ENCODE assay signal across 10 cellular contexts in the genomic region with DNA sequence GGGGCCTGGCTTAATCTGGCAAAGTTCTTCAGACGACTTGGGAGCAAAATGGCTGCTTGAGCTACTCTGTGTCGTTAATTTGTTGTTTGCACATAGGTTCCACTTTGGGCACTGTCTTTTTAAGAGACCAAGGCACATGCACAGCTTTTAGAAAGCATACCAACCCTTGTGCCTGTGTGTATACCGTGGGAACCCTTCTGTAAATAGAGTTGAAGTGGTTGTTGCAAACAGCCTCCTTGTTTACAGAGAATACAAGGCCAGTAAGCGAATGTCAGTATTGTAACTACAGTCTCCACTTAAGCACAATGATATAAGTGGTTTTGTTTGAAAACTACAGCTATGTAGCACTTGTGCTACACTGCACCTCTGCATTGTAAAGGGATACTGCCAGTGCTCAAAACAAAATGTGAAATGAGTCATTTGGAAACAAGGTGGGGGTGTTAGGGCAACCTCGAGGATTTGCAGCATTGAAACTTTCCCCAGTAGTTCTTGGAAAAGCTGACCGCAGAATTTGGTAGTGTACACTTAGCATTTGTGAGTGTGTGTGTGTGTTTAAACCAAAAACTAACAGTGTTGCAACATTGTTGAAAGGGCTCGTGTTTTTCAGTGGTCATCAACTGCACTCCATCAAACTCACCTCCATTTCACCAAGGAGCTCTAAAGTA.
DNase-seq lines count a peak whose midpoint lies in the region; ATAC-seq and TF ChIP-seq lines count a peak whose summit lies in the region.
"Had no signal": no experiment of that assay in that cellular context is flagged by ENCODE, and none has a peak within 500 bp of the region (broad histone marks: within the 10 kb centered on the region; RNA-seq: fewer than 3 reads in every experiment).

No MANE protein-coding gene starts in this region.

- H3K18ac ChIP-seq in neuronal stem cell (ENCODE audit: low read length): no peak overlapping the region

- POLR2A ChIA-PET in activated CD4-positive, alpha-beta T cell treated with anti-CD3 and anti-CD28 coated beads for 36 hours (lab: Charles Lee): interaction anchor here (0.6 kb wide), 1 partner anchor 36 kb away, joined by 5 read pairs; no protein-coding TSS in a partner anchor

- H3K4ac ChIP-seq in neuronal stem cell (ENCODE audit: low read length): no peak overlapping the region

- no peak overlapping the region for H4K8ac ChIP-seq in neuronal stem cell (ENCODE audit: low read depth, low read length)

- H2AK5ac ChIP-seq in neuronal stem cell (ENCODE audit: low read depth, low read length): no peak overlapping the region

- H3K36me3 Mint-ChIP-seq in activated CD4-positive, alpha-beta T cell treated with anti-CD3 and anti-CD28 coated beads for 36 hours (ENCODE audit: low read depth): peaks cover 64% of the 10 kb centered on the region
- H3K36me3 Mint-ChIP-seq in IgD-negative memory B cell: peaks cover 17% of the 10 kb centered on the region

- peak overlapping the region; percentile 70 for H3K27ac Mint-ChIP-seq in activated CD4-positive, alpha-beta T cell treated with anti-CD3 and anti-CD28 coated beads for 36 hours
- peak overlapping the region; percentile 14 to 90 (median 34) for H3K27ac Mint-ChIP-seq in IgD-negative memory B cell

- H3K4me3 Mint-ChIP-seq in activated CD4-positive, alpha-beta T cell treated with anti-CD3 and anti-CD28 coated beads for 36 hours: peak overlapping the region; percentile 5
- H3K4me3 Mint-ChIP-seq in IgD-negative memory B cell: peak overlapping the region in 2 of 4 donors; percentile 39 to 83
- H3K4me3 Mint-ChIP-seq: naive B cell had no signal

- H3K27me3 Mint-ChIP-seq in activated CD4-positive, alpha-beta T cell treated with anti-CD3 and anti-CD28 coated beads for 36 hours: no peaks in the 10 kb centered on the region
- no peaks in the 10 kb centered on the region for H3K27me3 Mint-ChIP-seq in IgD-negative memory B cell
- H3K27me3 Mint-ChIP-seq: naive B cell had no signal

- CTCF ChIA-PET in activated CD4-positive, alpha-beta T cell treated with anti-CD3 and anti-CD28 coated beads for 36 hours (lab: Charles Lee): interaction anchor here (0.6 to 2.6 kb wide), 7 partner anchors 10 to 156 kb away, joined by 3 to 8 read pairs (median 3); no protein-coding TSS in a partner anchor

- H3K9me3 ChIP-seq in neuronal stem cell (replicated peaks in 1 of 2; ENCODE audit: control insufficient read depth in 2 of 2, insufficient read depth in 1 of 2, low read depth in 1 of 2, low read length in 2 of 2) (no peaks in the 10 kb centered on the region), heart left ventricle (no peaks in the 10 kb centered on the region)

- intact Hi-C loops in activated CD4-positive, alpha-beta T cell treated with anti-CD3 and anti-CD28 coated beads for 36 hours (cut with DNase I, micrococcal nuclease): loop anchor here (1.0 to 10.0 kb wide), 9 partner anchors 19 to 335 kb away; partner anchors contain the start of gene PLXNC1 (in 2 of the 2)
- intact Hi-C loops in heart left ventricle (cut with DNase I): no loop called here

- no peak overlapping the region for H3K14ac ChIP-seq in neuronal stem cell (ENCODE audit: low read length)

- no peak overlapping the region for H2BK12ac ChIP-seq in neuronal stem cell (ENCODE audit: low read length)

- no peak overlapping the region for H2AFZ ChIP-seq in neuronal stem cell (ENCODE audit: low read length)

- TF ChIP-seq CTCF in astrocyte of the cerebellum (IDR thresholded peaks at IDR 0.05; ENCODE audit: low read depth, low read length, missing control alignments): no peak
- TF ChIP-seq CTCF in heart left ventricle (IDR thresholded peaks at IDR 0.05): no peak

- H3K4me3 ChIP-seq in astrocyte of the cerebellum (ENCODE audit: low read depth, low read length) (no peak overlapping the region), neuronal stem cell (ENCODE audit: low read length in 2 of 2) (no peak overlapping the region), heart left ventricle (no peak overlapping the region)
- H3K4me3 ChIP-seq: SK-N-MC had no signal

- H3K4me1 ChIP-seq in neuronal stem cell (ENCODE audit: control insufficient read depth in 2 of 2, insufficient read depth in 1 of 2, low read depth in 1 of 2, low read length in 2 of 2) (peaks cover 0 to 8% of the 10 kb centered on the region in 2 donors), heart left ventricle (peaks cover 0 to 11% (median 0%) of the 10 kb centered on the region in 12 donors)

- no peaks in the 10 kb centered on the region for H3K9me3 Mint-ChIP-seq in activated CD4-positive, alpha-beta T cell treated with anti-CD3 and anti-CD28 coated beads for 36 hours (ENCODE audit: low read depth)
- no peaks in the 10 kb centered on the region for H3K9me3 Mint-ChIP-seq in IgD-negative memory B cell
- H3K9me3 Mint-ChIP-seq: naive B cell had no signal

- H3K23ac ChIP-seq in neuronal stem cell (ENCODE audit: low read depth, low read length, poor library complexity): no peak overlapping the region

- no peak overlapping the region for H4K91ac ChIP-seq in neuronal stem cell (ENCODE audit: low read depth, low read length, poor library complexity)

- H3K79me1 ChIP-seq in neuronal stem cell (ENCODE audit: low read depth, low read length): no peaks in the 10 kb centered on the region

- H3K27me3 ChIP-seq in neuronal stem cell (ENCODE audit: control insufficient read depth in 3 of 3, insufficient read depth in 3 of 3, low read depth in 1 of 3, low read length in 3 of 3) (no peaks in the 10 kb centered on the region), heart left ventricle (no peaks in the 10 kb centered on the region)

- H2BK5ac ChIP-seq in neuronal stem cell (ENCODE audit: low read length): no peak overlapping the region

- no peak overlapping the region for H3K27ac ChIP-seq in neuronal stem cell (replicated peaks; ENCODE audit: low read length)
- no peak overlapping the region for H3K27ac ChIP-seq in heart left ventricle
- H3K27ac ChIP-seq: SK-N-MC had no signal

- ATAC-seq in activated CD4-positive, alpha-beta T cell treated with anti-CD3 and anti-CD28 coated beads for 36 hours: peak; percentile 93
- peak; percentile 94 for ATAC-seq in stimulated activated naive CD8-positive, alpha-beta T cell treated with anti-CD3 and anti-CD28 coated beads, Interleukin-15, Interleukin-2, amounts not matched to agents 100 U/mL and 50 U/mL, for 24 hours
- ATAC-seq in heart left ventricle: no peak

- H3K4me1 Mint-ChIP-seq in activated CD4-positive, alpha-beta T cell treated with anti-CD3 and anti-CD28 coated beads for 36 hours: peaks cover 30% of the 10 kb centered on the region
- peaks cover 34 to 50% (median 35%) of the 10 kb centered on the region in 3 donors for H3K4me1 Mint-ChIP-seq in IgD-negative memory B cell

- peaks cover 3 to 84% of the 10 kb centered on the region in 2 donors for H3K36me3 ChIP-seq in neuronal stem cell (replicated peaks in 1 of 2; ENCODE audit: control insufficient read depth in 2 of 2, insufficient read depth in 2 of 2, low read length in 2 of 2)
- H3K36me3 ChIP-seq in heart left ventricle: peaks cover 0 to 97% (median 56%) of the 10 kb centered on the region in 9 donors

- no peak overlapping the region for H2BK120ac ChIP-seq in neuronal stem cell (ENCODE audit: low read depth, low read length)

- DNase-seq in activated CD4-positive, alpha-beta T cell treated with anti-CD3 and anti-CD28 coated beads for 36 hours: peak; percentile 68
- DNase-seq in activated CD4-positive, alpha-beta T cell treated with anti-CD3 and anti-CD28 coated beads for 1 hour: no peak
- DNase-seq in astrocyte of the cerebellum (ENCODE audit: low read depth): peak; percentile 23
- DNase-seq in stimulated activated naive CD8-positive, alpha-beta T cell treated with anti-CD3 and anti-CD28 coated beads, Interleukin-15, Interleukin-2, amounts not matched to agents 100 U/mL and 50 U/mL, for 24 hours: peak; percentile 44
- no peak for DNase-seq in neuronal stem cell (ENCODE audit: low spot score)
- no peak for DNase-seq in heart left ventricle
- DNase-seq in D341Med (ENCODE audit: low spot score): no peak
- DNase-seq: naive B cell had no signal

- no peak overlapping the region for H3K4me2 ChIP-seq in neuronal stem cell (ENCODE audit: insufficient read depth, low read length, poor library complexity, severe bottlenecking)

- no CpG with 5 or more reads among the region's 7 CpGs for WGBS in neuronal stem cell (ENCODE audit: extremely low coverage in 2 of 2, insufficient read length in 2 of 2, insufficient replicate concordance in 1 of 2), 2 donors
- WGBS in heart left ventricle, 4 donors: 72 to 76% (median 75%) methylated on average over 7 of the region's 7 CpGs

- in situ Hi-C loops in astrocyte of the cerebellum (cut with HindIII; ENCODE audit: low sequenced_read_pairs): no loop called here

- H3K9ac ChIP-seq in neuronal stem cell (ENCODE audit: low read depth, low read length, poor library complexity): no peak overlapping the region

- no peak overlapping the region for H2BK15ac ChIP-seq in neuronal stem cell (ENCODE audit: low read length)

- TF ChIP-seq POLR2A in heart left ventricle (IDR thresholded peaks at IDR 0.05): no peak

Comparison
In these comparisons a context has a peak if more than half of its experiments do, and no peak if none do; other contexts are left out.
1. DNase-seq: peak in activated CD4-positive, alpha-beta T cell treated with anti-CD3 and anti-CD28 coated beads for 36 hours (single experiment), astrocyte of the cerebellum (single experiment) and stimulated activated naive CD8-positive, alpha-beta T cell treated with anti-CD3 and anti-CD28 coated beads, Interleukin-15, Interleukin-2, amounts not matched to agents 100 U/mL and 50 U/mL, for 24 hours (single experiment); none in activated CD4-positive, alpha-beta T cell treated with anti-CD3 and anti-CD28 coated beads for 1 hour (single experiment), neuronal stem cell (single experiment), heart left ventricle (0 of 5) and D341Med (single experiment).
2. ATAC-seq: peak in activated CD4-positive, alpha-beta T cell treated with anti-CD3 and anti-CD28 coated beads for 36 hours (single experiment) and stimulated activated naive CD8-positive, alpha-beta T cell treated with anti-CD3 and anti-CD28 coated beads, Interleukin-15, Interleukin-2, amounts not matched to agents 100 U/mL and 50 U/mL, for 24 hours (single experiment); none in heart left ventricle (0 of 4).
3. intact Hi-C loops: an anchor here in activated CD4-positive, alpha-beta T cell treated with anti-CD3 and anti-CD28 coated beads for 36 hours (1.0 to 10.0 kb wide); none called in heart left ventricle.